In the genomic region with DNA sequence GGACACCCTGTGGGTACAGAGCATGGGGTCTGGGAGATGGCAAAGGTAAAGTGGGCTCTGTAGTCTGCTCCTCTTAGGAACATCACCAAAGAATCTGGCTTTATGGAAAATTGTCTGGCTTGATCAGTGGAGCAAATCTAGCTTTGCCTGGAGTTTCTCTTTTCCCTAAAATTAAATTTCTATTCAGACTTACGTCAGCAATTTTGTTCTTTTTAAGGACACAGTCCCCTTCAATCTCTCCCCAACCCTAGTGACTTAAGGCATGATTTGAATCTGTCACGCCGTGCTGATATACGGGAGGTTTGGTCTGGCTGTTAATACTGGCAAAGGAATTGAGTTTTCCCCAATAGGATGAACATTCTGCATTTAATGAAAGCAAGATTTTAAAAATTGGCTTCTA, we compare ENCODE assay signal across 29 cellular contexts.
"Had no signal": no experiment of that assay in that cellular context is flagged by ENCODE, and none has a peak within 500 bp of the region (broad histone marks: within the 10 kb centered on the region; RNA-seq: fewer than 3 reads in every experiment).

No MANE protein-coding gene starts in this region.

- H3K9me3 ChIP-seq: ovary, psoas muscle, suprapubic skin, testis, tibial artery, transverse colon, upper lobe of left lung, uterus had no signal

- H3K4me3 ChIP-seq: neural progenitor cell, ovary, psoas muscle, skin epidermis, smooth muscle cell, spleen, suprapubic skin, testis, tibial artery, transverse colon, upper lobe of left lung, uterus had no signal

- H3K27ac ChIP-seq: neural progenitor cell, ovary, parathyroid adenoma, psoas muscle, skin epidermis, spleen, suprapubic skin, testis, tibial artery, transverse colon, upper lobe of left lung, uterus had no signal

- H3K79me2 ChIP-seq: parathyroid adenoma had no signal

- H3K4me1 ChIP-seq: neural progenitor cell, parathyroid adenoma, psoas muscle, suprapubic skin, uterus had no signal

- H3K36me3 ChIP-seq: neural progenitor cell, ovary, spleen, suprapubic skin, tibial artery, transverse colon, upper lobe of left lung, uterus had no signal

- H3K9ac ChIP-seq: neural progenitor cell, parathyroid adenoma had no signal

- ATAC-seq: naive thymus-derived CD4-positive, alpha-beta T cell; natural killer cell; psoas muscle; right cardiac atrium; sciatic nerve; stimulated activated memory B cell treated with anti-CD40 and anti-IgM and Interleukin-4, amounts not matched to agents 10 μg/mL and 1 μg/mL and 100 μg/mL, for 72 hours; stimulated activated naive CD8-positive, alpha-beta T cell treated with anti-CD3 and anti-CD28 coated beads, Interleukin-15, amount 100 ng/mL, for 72 hours; stimulated activated naive CD8-positive, alpha-beta T cell treated with anti-CD3 and anti-CD28 coated beads, Interleukin-15, Interleukin-2, amounts not matched to agents 100 U/mL and 50 U/mL, for 24 hours had no signal

- DNase-seq: naive thymus-derived CD4-positive, alpha-beta T cell; natural killer cell; occipital lobe; ovary; posterior cingulate gyrus; psoas muscle; right cardiac atrium; spleen; stimulated activated CD4-positive, alpha-beta T cell treated with anti-CD3 and anti-CD28 coated beads, Interleukin-12 subunit alpha, Interleukin-12 subunit beta, amount 100 ng/mL, for 4 hours; stimulated activated CD4-positive, alpha-beta T cell treated with anti-CD3 and anti-CD28 coated beads, Interleukin-1b, Interleukin-23, amount 100 ng/mL, for 48 hours; stimulated activated CD4-positive, alpha-beta T cell treated with anti-CD3 and anti-CD28 coated beads, Interleukin-4, amount 100 ng/mL, for 1 hour; stimulated activated CD4-positive, alpha-beta T cell treated with anti-CD3 and anti-CD28 coated beads, Interleukin-4, amount 100 ng/mL, for 4 hours; stimulated activated CD8-positive, alpha-beta memory T cell treated with anti-CD3 and anti-CD28 coated beads, Interleukin-4, amount 100 ng/mL, for 48 hours; stimulated activated naive CD4-positive, alpha-beta T cell; stimulated activated naive CD8-positive, alpha-beta T cell treated with anti-CD3 and anti-CD28 coated beads, Interleukin-15, amount 100 ng/mL, for 72 hours; stimulated activated naive CD8-positive, alpha-beta T cell treated with anti-CD3 and anti-CD28 coated beads, Interleukin-15, Interleukin-2, amounts not matched to agents 100 U/mL and 50 U/mL, for 24 hours; substantia nigra; testis; tibial artery; transverse colon; upper lobe of left lung; uterus had no signal

- H3K4me2 ChIP-seq: neural progenitor cell, smooth muscle cell had no signal

- H2AFZ ChIP-seq: neural progenitor cell, parathyroid adenoma had no signal

- H3K27me3 ChIP-seq: neural progenitor cell, ovary, suprapubic skin, testis, tibial artery, transverse colon, upper lobe of left lung, uterus had no signal
